In the genomic region with DNA sequence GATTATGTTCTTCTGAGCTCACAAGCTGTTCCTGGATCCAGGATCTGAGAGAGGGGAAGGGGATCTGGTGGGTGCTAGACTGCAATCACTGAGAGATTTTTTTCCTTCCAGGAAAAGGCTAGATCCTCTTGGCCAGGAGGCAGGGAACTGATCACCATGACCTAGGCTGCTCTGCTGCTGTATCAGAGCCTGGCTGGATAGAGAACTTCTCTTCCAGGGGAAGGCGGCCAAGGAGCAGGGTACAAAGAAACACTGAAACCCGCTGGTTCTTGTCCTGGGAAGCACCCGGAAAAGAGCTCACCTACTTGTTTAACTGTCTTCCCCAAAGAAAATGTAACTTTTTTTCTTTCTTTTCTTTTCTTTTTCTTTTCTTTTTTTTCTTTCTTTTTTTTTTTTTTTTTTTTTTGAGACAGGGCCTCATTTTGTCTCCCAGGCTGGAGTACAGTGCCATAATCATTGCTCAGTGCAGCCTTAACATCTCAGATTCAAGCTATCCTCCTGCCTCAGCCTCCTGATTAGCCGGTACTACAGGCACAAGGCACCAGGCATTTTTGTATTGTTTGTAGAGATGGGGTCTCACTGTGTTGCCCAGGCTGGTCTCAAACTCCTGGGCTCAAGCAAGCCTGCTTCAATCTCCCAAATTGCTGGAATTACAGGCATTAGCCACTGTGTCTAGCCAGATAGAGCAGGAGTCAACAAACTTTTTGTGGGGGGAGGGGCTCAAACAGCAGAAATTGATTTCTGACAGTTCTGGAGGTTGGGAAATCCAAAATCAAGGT, we compare ENCODE assay signal across 19 cellular contexts. TPM values are rescaled to one million over a fixed set of nuclear protein-coding genes. Genes with fewer than 3 reads are reported as not detected.
DNase-seq lines count a peak whose midpoint lies in the region; ATAC-seq and TF ChIP-seq lines count a peak whose summit lies in the region.
"Had no signal": no experiment of that assay in that cellular context is flagged by ENCODE, and none has a peak within 500 bp of the region (broad histone marks: within the 10 kb centered on the region; RNA-seq: fewer than 3 reads in every experiment).

No MANE protein-coding gene starts in this region.

- H2BK120ac ChIP-seq in neuronal stem cell (ENCODE audit: low read depth, low read length), result no peak overlapping the region

- H3K18ac ChIP-seq in neuronal stem cell (ENCODE audit: low read length), result no peak overlapping the region

- intact Hi-C loops in sigmoid colon (cut with DNase I), result no loop called here

- ATAC-seq in left lobe of liver, result peak; percentile 89
- ATAC-seq in HG03175 (IDR thresholded peaks at IDR 0.05; ENCODE audit: unreplicated experiment), result no peak

- no peaks in the 10 kb centered on the region for H3F3A ChIP-seq in Loucy (ENCODE audit: low read depth)

- H3K27ac ChIP-seq in neuronal stem cell (replicated peaks; ENCODE audit: low read length) (no peak overlapping the region), sigmoid colon (no peak overlapping the region)
- H3K27ac ChIP-seq: PC-9, RWPE1, SK-N-MC had no signal

- H2BK12ac ChIP-seq in neuronal stem cell (ENCODE audit: low read length), result no peak overlapping the region

- no CpG with 5 or more reads among the region's 4 CpGs for WGBS in neuronal stem cell (ENCODE audit: extremely low coverage in 2 of 2, insufficient read length in 2 of 2, insufficient replicate concordance in 1 of 2), 2 donors
- 88 to 93% methylated on average over 4 of the region's 4 CpGs for WGBS in sigmoid colon, 2 donors

- no peaks in the 10 kb centered on the region for H3K9me2 ChIP-seq in Loucy (replicated peaks; ENCODE audit: low read depth, low read length)

- no peak overlapping the region for H3K4me2 ChIP-seq in Loucy (ENCODE audit: low read depth, low read length, poor library complexity, severe bottlenecking)
- H3K4me2 ChIP-seq in neuronal stem cell (ENCODE audit: insufficient read depth, low read length, poor library complexity, severe bottlenecking), result no peak overlapping the region
- H3K4me2 ChIP-seq: PC-9 had no signal

- no peak overlapping the region for H3K23ac ChIP-seq in neuronal stem cell (ENCODE audit: low read depth, low read length, poor library complexity)

- no peak overlapping the region for H3K4ac ChIP-seq in neuronal stem cell (ENCODE audit: low read length)

- H3K9me3 ChIP-seq in Loucy (ENCODE audit: insufficient read depth, low read depth, low read length) (no peaks in the 10 kb centered on the region), NT2/D1 (ENCODE audit: insufficient read depth, low read length) (no peaks in the 10 kb centered on the region), neuronal stem cell (replicated peaks in 1 of 2; ENCODE audit: control insufficient read depth in 2 of 2, insufficient read depth in 1 of 2, low read depth in 1 of 2, low read length in 2 of 2) (no peaks in the 10 kb centered on the region), sigmoid colon (no peaks in the 10 kb centered on the region)
- H3K9me3 ChIP-seq: BE2C had no signal

- DNase-seq in NT2/D1 (ENCODE audit: low read depth, low spot score), result no peak
- no peak for DNase-seq in left lobe of liver (ENCODE audit: low spot score)
- DNase-seq in neuronal stem cell (ENCODE audit: low spot score), result no peak
- no peak for DNase-seq in NOMO-1 treated with dmso at 0.1 percent for 144 hours (lab: John Stamatoyannopoulos, UW; ENCODE audit: unreplicated experiment)
- DNase-seq in sigmoid colon, result no peak
- DNase-seq: BE2C, DMS53, GDM1, KG1, NCI-H1694 treated with DMSO at 0.1 percent for 48 hours, NCI-H2081 treated with DMSO at 0.1 percent for 48 hours, NCI-H446 treated with DMSO at 0.1 percent for 48 hours, PC-9, SHP77 treated with DMSO at 0.1 percent for 48 hours, T-helper 2 cell had no signal

- no peak overlapping the region for H2AK5ac ChIP-seq in neuronal stem cell (ENCODE audit: low read depth, low read length)

- no peaks in the 10 kb centered on the region for H3K79me2 ChIP-seq in Loucy (ENCODE audit: insufficient read depth, low read length)

- no peak overlapping the region for H4K8ac ChIP-seq in neuronal stem cell (ENCODE audit: low read depth, low read length)

- H3K27me3 ChIP-seq in Loucy (ENCODE audit: insufficient read depth, low read length, poor library complexity, severe bottlenecking) (no peaks in the 10 kb centered on the region), NT2/D1 (ENCODE audit: insufficient read depth, insufficient read length) (no peaks in the 10 kb centered on the region), neuronal stem cell (ENCODE audit: control insufficient read depth in 3 of 3, insufficient read depth in 3 of 3, low read depth in 1 of 3, low read length in 3 of 3) (peaks cover 0 to 7% (median 0%) of the 10 kb centered on the region in 3 experiments), sigmoid colon (no peaks in the 10 kb centered on the region)
- H3K27me3 ChIP-seq: BE2C had no signal

- no peaks in the 10 kb centered on the region for H3K79me1 ChIP-seq in neuronal stem cell (ENCODE audit: low read depth, low read length)

- no peak for TF ChIP-seq POLR2A in sigmoid colon (IDR thresholded peaks at IDR 0.05)

- TF ChIP-seq EP300 in sigmoid colon (IDR thresholded peaks at IDR 0.05), result no peak

- H3K4me3 ChIP-seq in Loucy (ENCODE audit: low read length, poor library complexity, severe bottlenecking) (no peak overlapping the region), NT2/D1 (ENCODE audit: insufficient read length, low read depth) (no peak overlapping the region), neuronal stem cell (ENCODE audit: low read length in 2 of 2) (no peak overlapping the region), sigmoid colon (no peak overlapping the region)
- H3K4me3 ChIP-seq: PC-9, SK-N-MC had no signal

- H2BK5ac ChIP-seq in neuronal stem cell (ENCODE audit: low read length), result no peak overlapping the region

- H3K4me1 ChIP-seq in Loucy (ENCODE audit: insufficient read depth, low read length, poor library complexity, severe bottlenecking), result no peaks in the 10 kb centered on the region
- H3K4me1 ChIP-seq in NT2/D1 (ENCODE audit: insufficient read depth, insufficient read length), result peaks cover 12% of the 10 kb centered on the region
- H3K4me1 ChIP-seq in neuronal stem cell (ENCODE audit: control insufficient read depth in 2 of 2, insufficient read depth in 1 of 2, low read depth in 1 of 2, low read length in 2 of 2), result peaks cover 0 to 3% of the 10 kb centered on the region in 2 donors
- no peaks in the 10 kb centered on the region for H3K4me1 ChIP-seq in sigmoid colon
- H3K4me1 ChIP-seq: BE2C had no signal

- H3K36me3 ChIP-seq in Loucy (ENCODE audit: insufficient read depth, low read length), result no peaks in the 10 kb centered on the region
- H3K36me3 ChIP-seq in NT2/D1 (ENCODE audit: insufficient read depth, insufficient read length, low read length), result no peaks in the 10 kb centered on the region
- no peaks in the 10 kb centered on the region for H3K36me3 ChIP-seq in neuronal stem cell (replicated peaks in 1 of 2; ENCODE audit: control insufficient read depth in 2 of 2, insufficient read depth in 2 of 2, low read length in 2 of 2)
- H3K36me3 ChIP-seq in sigmoid colon, result no peaks in the 10 kb centered on the region
- H3K36me3 ChIP-seq: BE2C had no signal

- H4K20me1 ChIP-seq in Loucy (ENCODE audit: insufficient read depth, low read length, poor library complexity, severe bottlenecking), result no peaks in the 10 kb centered on the region

- H2AFZ ChIP-seq in Loucy (ENCODE audit: low read length) (peak overlapping the region; percentile 20; the same call in 1 of the 2 replicates), neuronal stem cell (ENCODE audit: low read length) (peak overlapping the region; percentile 67)
- H2AFZ ChIP-seq: PC-9 had no signal

- H2BK15ac ChIP-seq in neuronal stem cell (ENCODE audit: low read length), result no peak overlapping the region

- H3K9ac ChIP-seq in Loucy (ENCODE audit: low read depth, low read length, poor library complexity, severe bottlenecking), result no peak overlapping the region
- H3K9ac ChIP-seq in NT2/D1 (ENCODE audit: insufficient read length, low read depth), result peak overlapping the region; percentile 33
- H3K9ac ChIP-seq in neuronal stem cell (ENCODE audit: low read depth, low read length, poor library complexity), result no peak overlapping the region

- no peak overlapping the region for H4K91ac ChIP-seq in neuronal stem cell (ENCODE audit: low read depth, low read length, poor library complexity)

- TF ChIP-seq CTCF in Loucy (conservative IDR thresholded peaks at IDR 0.05; ENCODE audit: low read length) (no peak), sigmoid colon (IDR thresholded peaks at IDR 0.05) (no peak)

- H3K14ac ChIP-seq in neuronal stem cell (ENCODE audit: low read length), result no peak overlapping the region

RNA-seq across cellular contexts. Expression of a gene that starts 12.4 kb away (rescaled TPM):
- 12.9 TPM for total RNA-seq in left lobe of liver
- 22.7 TPM for polyA plus RNA-seq in neuronal stem cell (2013, experiment 1 of 2)
- 22.0 TPM for polyA plus RNA-seq in neuronal stem cell (2013, experiment 2 of 2)
- total RNA-seq in sigmoid colon, result 10 to 100 TPM in 1 of 4 donors, 1 to 10 TPM in 3; 2.5 to 11.5 (median 6.8) TPM
- 100 to 1,000 TPM in 1 of 3 donors, 10 to 100 TPM in 2; 91.3 to 116 (median 91.5) TPM for polyA plus RNA-seq in sigmoid colon

RNA-seq across cellular contexts. Expression of a gene that starts 44.9 kb away (rescaled TPM):
- total RNA-seq in left lobe of liver (84.3 TPM), sigmoid colon (100 to 1,000 TPM; 150 to 403 (median 234) TPM)
- 1,368 TPM for polyA plus RNA-seq in neuronal stem cell (2013, experiment 1 of 2)
- 1,337 TPM for polyA plus RNA-seq in neuronal stem cell (2013, experiment 2 of 2)
- polyA plus RNA-seq in sigmoid colon, result 100 to 1,000 TPM; 474 to 749 (median 570) TPM
